13 cellular contexts compared by ENCODE assay signal in genomic region chr4:113524096-113524495, GRCh38.
DNase-seq lines count a peak whose midpoint lies in the region; ATAC-seq and TF ChIP-seq lines count a peak whose summit lies in the region.
"Had no signal": no experiment of that assay in that cellular context is flagged by ENCODE, and none has a peak within 500 bp of the region (broad histone marks: within the 10 kb centered on the region; RNA-seq: fewer than 3 reads in every experiment).

No MANE protein-coding gene starts in this region.

- H3K4me3 Mint-ChIP-seq in CD4-positive, alpha-beta memory T cell, result no peak overlapping the region

- no peaks in the 10 kb centered on the region for H3K27me3 Mint-ChIP-seq in CD4-positive, alpha-beta memory T cell

- 94 to 100% methylated on average over 1 of the region's 1 CpG for WGBS in gastroesophageal sphincter (ENCODE audit: low coverage in 1 of 2), 2 donors
- 98 to 100% methylated on average over 1 of the region's 1 CpG for WGBS in lower leg skin, 2 donors

- no peak overlapping the region for H3K27ac ChIP-seq in gastroesophageal sphincter
- H3K27ac ChIP-seq in CD4-positive, alpha-beta memory T cell (ENCODE audit: low read depth, low read length), result no peak overlapping the region
- H3K27ac ChIP-seq: adrenal gland, C4-2B, hepatocyte had no signal

- H3K36me3 ChIP-seq in gastroesophageal sphincter, result peaks cover 0 to 39% of the 10 kb centered on the region in 2 donors
- H3K36me3 ChIP-seq in CD4-positive, alpha-beta memory T cell (ENCODE audit: insufficient read depth, low read length), result peaks cover 7% of the 10 kb centered on the region
- H3K36me3 ChIP-seq: adrenal gland had no signal

- ATAC-seq in GM19324 (IDR thresholded peaks at IDR 0.05; ENCODE audit: low FRiP score, unreplicated experiment), result peak; percentile 69
- peak; percentile 90 for ATAC-seq in HG02678 (IDR thresholded peaks at IDR 0.05; ENCODE audit: unreplicated experiment)
- peak; percentile 90 for ATAC-seq in HG03442 (IDR thresholded peaks at IDR 0.05; ENCODE audit: unreplicated experiment)
- ATAC-seq in sciatic nerve, result no peak
- ATAC-seq in gastroesophageal sphincter, result no peak
- ATAC-seq: Panc1 had no signal

- TF ChIP-seq EP300 in gastroesophageal sphincter (IDR thresholded peaks at IDR 0.05), result no peak

- peak; percentile 17 for DNase-seq in GM13977 (ENCODE audit: low spot score)
- DNase-seq in sciatic nerve (ENCODE audit: low spot score), result no peak
- no peak for DNase-seq in lower leg skin (ENCODE audit: low spot score in 2 of 2)
- no peak for DNase-seq in CD4-positive, alpha-beta memory T cell
- DNase-seq: adrenal gland, NCI-H2029 had no signal

- POLR2A ChIA-PET in CD4-positive, alpha-beta memory T cell (lab: Charles Lee; ENCODE audit: partially characterized antibody), result no interaction called here

- no peak overlapping the region for H3K4me3 ChIP-seq in gastroesophageal sphincter
- no peak overlapping the region for H3K4me3 ChIP-seq in lower leg skin (ENCODE audit: low read depth, poor library complexity, severe bottlenecking)
- no peak overlapping the region for H3K4me3 ChIP-seq in CD4-positive, alpha-beta memory T cell (ENCODE audit: low read length in 2 of 2)
- H3K4me3 ChIP-seq: adrenal gland, hepatocyte had no signal

- no peak overlapping the region for H3K27ac Mint-ChIP-seq in CD4-positive, alpha-beta memory T cell

- H3K9me3 ChIP-seq in gastroesophageal sphincter, result no peaks in the 10 kb centered on the region
- no peaks in the 10 kb centered on the region for H3K9me3 ChIP-seq in CD4-positive, alpha-beta memory T cell (ENCODE audit: control insufficient read depth in 1 of 2, low read length in 2 of 2)
- H3K9me3 ChIP-seq: adrenal gland had no signal

- intact Hi-C loops in sciatic nerve (cut with DNase I) (no loop called here), lower leg skin (cut with DNase I; ENCODE audit: low total_unique reads) (no loop called here)
- intact Hi-C loops in CD4-positive, alpha-beta memory T cell (cut with micrococcal nuclease), result no loop called here

- no peaks in the 10 kb centered on the region for H3K4me1 ChIP-seq in gastroesophageal sphincter
- H3K4me1 ChIP-seq in CD4-positive, alpha-beta memory T cell (ENCODE audit: insufficient read depth, low read length), result no peaks in the 10 kb centered on the region
- H3K4me1 ChIP-seq: adrenal gland had no signal

- in situ Hi-C loops in GM13977 (cut with MboI; ENCODE audit: low pct_unique_long_range_greater_than_20kb, low sequenced_read_pairs, unreplicated experiment), result no loop called here

- H3K36me3 Mint-ChIP-seq in CD4-positive, alpha-beta memory T cell, result peaks cover 53 to 64% of the 10 kb centered on the region in 2 donors

- H3K4me1 Mint-ChIP-seq in CD4-positive, alpha-beta memory T cell, result no peaks in the 10 kb centered on the region

- no peaks in the 10 kb centered on the region for H3K27me3 ChIP-seq in gastroesophageal sphincter
- no peaks in the 10 kb centered on the region for H3K27me3 ChIP-seq in CD4-positive, alpha-beta memory T cell (ENCODE audit: insufficient read depth, low read length)
- H3K27me3 ChIP-seq: adrenal gland, hepatocyte had no signal

- no peak for TF ChIP-seq CTCF in GM13977 (IDR thresholded peaks at IDR 0.05; ENCODE audit: extremely low read depth, insufficient read depth, missing control alignments)
- no peak for TF ChIP-seq CTCF in gastroesophageal sphincter (IDR thresholded peaks at IDR 0.05)
- no peak for TF ChIP-seq CTCF in lower leg skin (IDR thresholded peaks at IDR 0.05)

- no peaks in the 10 kb centered on the region for H3K9me3 Mint-ChIP-seq in CD4-positive, alpha-beta memory T cell

- TF ChIP-seq POLR2A in gastroesophageal sphincter (IDR thresholded peaks at IDR 0.05), result no peak
- no peak for TF ChIP-seq POLR2A in lower leg skin (IDR thresholded peaks at IDR 0.05)

- CTCF ChIA-PET in CD4-positive, alpha-beta memory T cell (lab: Charles Lee; ENCODE audit: partially characterized antibody), result no interaction called here

Comparison
In these comparisons a context has a peak if more than half of its experiments do, and no peak if none do; other contexts are left out.
1. ATAC-seq: peak in GM19324 (single experiment), HG02678 (single experiment) and HG03442 (single experiment); none in sciatic nerve (single experiment) and gastroesophageal sphincter (single experiment).